Comparison of ENCODE assay signal across 24 cellular contexts in genomic region chr7:152850420-152850819, GRCh38.
"Had no signal": no experiment of that assay in that cellular context is flagged by ENCODE, and none has a peak within 500 bp of the region (broad histone marks: within the 10 kb centered on the region; RNA-seq: fewer than 3 reads in every experiment).

No MANE protein-coding gene starts in this region.

- H3K4me3 ChIP-seq: heart right ventricle, ovary, right atrium auricular region, stomach, suprapubic skin, transverse colon had no signal

- ATAC-seq: activated naive CD4-positive, alpha-beta T cell treated with anti-CD3 and anti-CD28 coated beads, Interleukin-2, amount 50 U/mL, for 72 hours; activated T-cell treated with anti-CD3 and anti-CD28 coated beads, Interleukin-2, amount 50 U/mL, for 72 hours; heart right ventricle; left ventricle myocardium superior; stimulated activated naive B cell treated with anti-CD40 and anti-IgM and Interleukin-4, amounts not matched to agents 10 μg/mL and 1 μg/mL and 100 μg/mL, for 72 hours had no signal

- H3K9me3 ChIP-seq: heart right ventricle, neutrophil, ovary, right atrium auricular region, stomach, suprapubic skin, transverse colon had no signal

- H3K4me1 ChIP-seq: heart right ventricle, right atrium auricular region, stomach, suprapubic skin, transverse colon had no signal

- H3K27me3 ChIP-seq: heart right ventricle, neutrophil, ovary, right atrium auricular region, stomach, suprapubic skin, transverse colon had no signal

- H3K36me3 ChIP-seq: ovary, transverse colon had no signal

- H3K27ac ChIP-seq: heart right ventricle, neutrophil, ovary, right atrium auricular region, stomach, suprapubic skin, transverse colon, VCaP had no signal

- DNase-seq: activated CD4-positive, alpha-beta T cell treated with anti-CD3 and anti-CD28 coated beads for 4 hours; activated CD4-positive, alpha-beta T cell treated with anti-CD3 and anti-CD28 coated beads, Interleukin-2, amount 50 U/mL, for 4 hours; activated naive CD4-positive, alpha-beta T cell; activated T-cell treated with anti-CD3 and anti-CD28 coated beads for 4 hours; activated T-cell treated with anti-CD3 and anti-CD28 coated beads, Interleukin-2, amount 50 U/mL, for 72 hours; dermis blood vessel endothelial cell; effector CD4-positive, alpha-beta T cell; erythroblast; heart right ventricle; left ventricle myocardium superior; naive B cell; nephron progenitor cell; ovary; stimulated activated CD4-positive, alpha-beta T cell treated with anti-CD3 and anti-CD28 coated beads, Interleukin-15, amount 100 ng/mL, for 24 hours; stimulated activated CD4-positive, alpha-beta T cell treated with anti-CD3 and anti-CD28 coated beads, Interleukin-2, amount 100 ng/mL, for 24 hours; stimulated activated naive B cell treated with anti-CD40 and anti-IgM and Interleukin-4, amounts not matched to agents 10 μg/mL and 1 μg/mL and 100 μg/mL, for 72 hours; stomach; T-helper 1 cell; transverse colon had no signal
